In the genomic region with DNA sequence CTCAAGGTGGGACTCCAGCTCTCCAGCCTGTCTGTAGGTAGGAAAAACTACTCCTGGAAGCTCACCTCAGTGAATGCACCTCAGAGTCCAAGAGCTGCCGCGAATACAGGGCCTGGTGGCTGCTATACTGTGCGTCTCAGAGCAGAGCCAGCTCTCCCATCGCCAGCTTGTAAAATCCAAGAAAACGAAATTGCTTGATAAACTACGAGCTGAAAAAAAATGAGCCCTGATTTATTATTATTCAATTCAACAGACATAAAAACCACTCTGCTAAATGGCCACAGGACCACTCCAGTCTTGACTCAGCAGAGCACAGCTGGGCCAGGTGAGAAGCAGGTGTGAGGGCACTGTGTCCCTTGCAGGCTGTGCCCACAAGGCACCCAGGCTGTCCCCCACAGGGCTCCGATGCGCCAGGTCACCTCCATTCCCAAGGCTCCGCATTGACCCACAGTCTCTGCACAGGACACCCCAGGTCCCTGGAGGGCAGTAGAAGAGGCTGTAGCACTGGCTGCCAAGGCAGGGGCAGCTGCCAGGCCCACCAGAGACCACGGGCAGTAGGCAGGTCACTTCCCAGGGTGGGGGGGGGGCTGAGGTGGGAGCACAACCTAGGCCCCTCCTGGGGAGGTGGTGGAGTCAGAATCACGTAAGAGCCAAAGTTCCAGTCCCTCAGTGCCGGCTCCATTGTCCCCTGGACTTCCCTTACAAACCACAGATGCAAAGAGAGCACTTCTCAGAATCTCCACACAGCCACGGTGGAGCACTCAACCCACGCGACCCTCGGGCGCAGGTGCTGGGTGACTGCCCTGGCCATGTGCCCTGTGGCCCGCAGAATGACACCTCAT, we compare ENCODE assay signal across 15 cellular contexts.
DNase-seq lines count a peak whose midpoint lies in the region; ATAC-seq, FAIRE-seq and TF ChIP-seq lines count a peak whose summit lies in the region.
"Had no signal": no experiment of that assay in that cellular context is flagged by ENCODE, and none has a peak within 500 bp of the region (broad histone marks: within the 10 kb centered on the region; RNA-seq: fewer than 3 reads in every experiment).

No MANE protein-coding gene starts in this region.

- H3K27ac ChIP-seq in RWPE2 (ENCODE audit: poor library complexity, severe bottlenecking) (no peak overlapping the region), kidney (ENCODE audit: low read depth in 2 of 2, low read length in 2 of 2) (no peak overlapping the region), suprapubic skin (no peak overlapping the region)
- H3K27ac ChIP-seq: BLaER1 had no signal

- H3K27ac Mint-ChIP-seq in activated T-cell treated with anti-CD3 and anti-CD28 coated beads, Interleukin-2, amount 50 U/mL, for 24 hours = no peak overlapping the region
- H3K27ac Mint-ChIP-seq: CD8-positive, alpha-beta T cell had no signal

- TF ChIP-seq POLR2A in suprapubic skin (IDR thresholded peaks at IDR 0.05) = no peak

- no peaks in the 10 kb centered on the region for H3K27me3 Mint-ChIP-seq in activated T-cell treated with anti-CD3 and anti-CD28 coated beads, Interleukin-2, amount 50 U/mL, for 24 hours
- no peaks in the 10 kb centered on the region for H3K27me3 Mint-ChIP-seq in activated T-cell treated with anti-CD3 and anti-CD28 coated beads, Interleukin-2, amount 50 U/mL, for 4 hours (ENCODE audit: low read depth)

- peaks cover 4% of the 10 kb centered on the region for H3K36me3 Mint-ChIP-seq in activated T-cell treated with anti-CD3 and anti-CD28 coated beads, Interleukin-2, amount 50 U/mL, for 24 hours (ENCODE audit: low read depth)
- H3K36me3 Mint-ChIP-seq in activated T-cell treated with anti-CD3 and anti-CD28 coated beads, Interleukin-2, amount 50 U/mL, for 4 hours (ENCODE audit: insufficient read depth) = no peaks in the 10 kb centered on the region

- no peak overlapping the region for H3K4me3 Mint-ChIP-seq in activated T-cell treated with anti-CD3 and anti-CD28 coated beads, Interleukin-2, amount 50 U/mL, for 24 hours
- H3K4me3 Mint-ChIP-seq in activated T-cell treated with anti-CD3 and anti-CD28 coated beads, Interleukin-2, amount 50 U/mL, for 4 hours = no peak overlapping the region
- H3K4me3 Mint-ChIP-seq: CD8-positive, alpha-beta T cell had no signal

- H3K27me3 ChIP-seq in RWPE2 (ENCODE audit: insufficient read depth, poor library complexity, severe bottlenecking) (no peaks in the 10 kb centered on the region), suprapubic skin (no peaks in the 10 kb centered on the region)
- H3K27me3 ChIP-seq: BLaER1 had no signal

- H3K4me1 ChIP-seq in RWPE2 (ENCODE audit: insufficient read depth, poor library complexity, severe bottlenecking) (no peaks in the 10 kb centered on the region), kidney (ENCODE audit: control insufficient read depth in 1 of 2, insufficient read depth in 1 of 2, low read depth in 1 of 2, low read length in 2 of 2) (no peaks in the 10 kb centered on the region), suprapubic skin (peaks cover 9% of the 10 kb centered on the region)
- H3K4me1 ChIP-seq: HAP-1 had no signal

- TF ChIP-seq CTCF in RWPE2 (IDR thresholded peaks at IDR 0.05; ENCODE audit: poor library complexity, severe bottlenecking) (no peak), kidney (IDR thresholded peaks at IDR 0.05; ENCODE audit: borderline replicate concordance, extremely low read depth, insufficient read depth) (no peak), suprapubic skin (IDR thresholded peaks at IDR 0.05) (no peak)

- 72% methylated on average over 10 of the region's 18 CpGs for WGBS in suprapubic skin

- no peaks in the 10 kb centered on the region for H3K9me3 Mint-ChIP-seq in activated T-cell treated with anti-CD3 and anti-CD28 coated beads, Interleukin-2, amount 50 U/mL, for 24 hours
- H3K9me3 Mint-ChIP-seq in activated T-cell treated with anti-CD3 and anti-CD28 coated beads, Interleukin-2, amount 50 U/mL, for 4 hours = no peaks in the 10 kb centered on the region
- H3K9me3 Mint-ChIP-seq: CD8-positive, alpha-beta T cell had no signal

- no peaks in the 10 kb centered on the region for H3K36me3 ChIP-seq in RWPE2 (ENCODE audit: low read depth)
- no peaks in the 10 kb centered on the region for H3K36me3 ChIP-seq in kidney (ENCODE audit: control insufficient read depth in 1 of 2, insufficient read depth in 2 of 2, low read length in 2 of 2)
- H3K36me3 ChIP-seq in suprapubic skin = no peaks in the 10 kb centered on the region
- H3K36me3 ChIP-seq: HAP-1 had no signal

- intact Hi-C loops in kidney (cut with DNase I) (no loop called here), sciatic nerve (cut with DNase I) (no loop called here)

- peak; percentile 11 for DNase-seq in activated T-cell treated with anti-CD3 and anti-CD28 coated beads, Interleukin-2, amount 50 U/mL, for 24 hours
- DNase-seq in activated T-cell treated with anti-CD3 and anti-CD28 coated beads, Interleukin-2, amount 50 U/mL, for 4 hours = no peak
- peak; percentile 36 for DNase-seq in RWPE2 (ENCODE audit: low spot score)
- DNase-seq in kidney = peak; percentile 57
- peak; percentile 51 to 57 for DNase-seq in suprapubic skin (ENCODE audit: low spot score in 2 of 2)
- DNase-seq in sciatic nerve (ENCODE audit: low spot score) = no peak
- no peak for DNase-seq in middle frontal gyrus (ENCODE audit: extremely low spot score, low spot score)
- DNase-seq: CD8-positive, alpha-beta T cell; IMR-90; NCI-H187 treated with DMSO at 0.1 percent for 48 hours; NCI-H345; NCI-H526 had no signal

- H3K9ac ChIP-seq in kidney (ENCODE audit: low read length in 2 of 2) = no peak overlapping the region
- H3K9ac ChIP-seq: BLaER1 had no signal

- no peaks in the 10 kb centered on the region for H3K4me1 Mint-ChIP-seq in activated T-cell treated with anti-CD3 and anti-CD28 coated beads, Interleukin-2, amount 50 U/mL, for 24 hours (ENCODE audit: low read depth)
- H3K4me1 Mint-ChIP-seq in activated T-cell treated with anti-CD3 and anti-CD28 coated beads, Interleukin-2, amount 50 U/mL, for 4 hours (ENCODE audit: low read depth) = no peaks in the 10 kb centered on the region

- ATAC-seq in activated T-cell treated with anti-CD3 and anti-CD28 coated beads, Interleukin-2, amount 50 U/mL, for 4 hours = no peak
- ATAC-seq in RWPE2 (ENCODE audit: low read depth) = no peak
- ATAC-seq in sciatic nerve = no peak
- ATAC-seq: CD8-positive, alpha-beta T cell had no signal

- no peak for FAIRE-seq in kidney (lab: Jason Lieb, UNC)
- FAIRE-seq: A204.1 had no signal

- TF ChIP-seq EP300 in suprapubic skin (IDR thresholded peaks at IDR 0.05) = no peak

- H3K4me3 ChIP-seq in RWPE2 (ENCODE audit: severe bottlenecking) = no peak overlapping the region
- H3K4me3 ChIP-seq in kidney (ENCODE audit: low read length in 2 of 2) = no peak overlapping the region
- no peak overlapping the region for H3K4me3 ChIP-seq in suprapubic skin
- H3K4me3 ChIP-seq: BLaER1, HAP-1 had no signal

- H3K9me3 ChIP-seq in RWPE2 (ENCODE audit: severe bottlenecking) = no peaks in the 10 kb centered on the region
- no peaks in the 10 kb centered on the region for H3K9me3 ChIP-seq in kidney (ENCODE audit: control insufficient read depth in 1 of 2, low read length in 2 of 2)
- no peaks in the 10 kb centered on the region for H3K9me3 ChIP-seq in suprapubic skin
- H3K9me3 ChIP-seq: BLaER1, HAP-1 had no signal

Comparison
In these comparisons a context has a peak if more than half of its experiments do, and no peak if none do; other contexts are left out.
1. DNase-seq: peak in activated T-cell treated with anti-CD3 and anti-CD28 coated beads, Interleukin-2, amount 50 U/mL, for 24 hours (single experiment), RWPE2 (single experiment), kidney (single experiment) and suprapubic skin (2 of 2); none in activated T-cell treated with anti-CD3 and anti-CD28 coated beads, Interleukin-2, amount 50 U/mL, for 4 hours (single experiment), sciatic nerve (single experiment) and middle frontal gyrus (single experiment).